9 cellular contexts compared by ENCODE assay signal in genomic region chr6:53306819-53307347, GRCh38. TPM values are rescaled to one million over a fixed set of nuclear protein-coding genes. Genes with fewer than 3 reads are reported as not detected.
DNase-seq lines count a peak whose midpoint lies in the region; ATAC-seq and TF ChIP-seq lines count a peak whose summit lies in the region.
"Had no signal": no experiment of that assay in that cellular context is flagged by ENCODE, and none has a peak within 500 bp of the region (broad histone marks: within the 10 kb centered on the region; RNA-seq: fewer than 3 reads in every experiment).

No MANE protein-coding gene starts in this region.

- H3K36me3 ChIP-seq in SJCRH30 (no peaks in the 10 kb centered on the region), vagina (no peaks in the 10 kb centered on the region)

- H3K4me1 ChIP-seq in SJCRH30: peaks cover 16% of the 10 kb centered on the region
- peaks cover 30% of the 10 kb centered on the region for H3K4me1 ChIP-seq in vagina

- H3K9me3 ChIP-seq in SJCRH30 (replicated peaks) (no peaks in the 10 kb centered on the region), vagina (no peaks in the 10 kb centered on the region)

- H3K27ac ChIP-seq in SJCRH30 (no peak overlapping the region), vagina (no peak overlapping the region)

- TF ChIP-seq POLR2A in vagina (IDR thresholded peaks at IDR 0.05): no peak

- no peak for TF ChIP-seq CTCF in vagina (IDR thresholded peaks at IDR 0.05)

- H3K9me3 Mint-ChIP-seq in activated T-helper 17 cell treated with anti-CD3 and anti-CD28 coated beads, Interleukin-2, amount 50 U/mL, for 72 hours: no peaks in the 10 kb centered on the region
- H3K9me3 Mint-ChIP-seq in stimulated activated memory B cell treated with anti-CD40 and anti-IgM and Interleukin-4, amounts not matched to agents 10 μg/mL and 1 μg/mL and 100 μg/mL, for 72 hours: no peaks in the 10 kb centered on the region

- peak overlapping the region; percentile 67 for H3K4me3 Mint-ChIP-seq in activated T-helper 17 cell treated with anti-CD3 and anti-CD28 coated beads, Interleukin-2, amount 50 U/mL, for 72 hours
- no peak overlapping the region for H3K4me3 Mint-ChIP-seq in stimulated activated memory B cell treated with anti-CD40 and anti-IgM and Interleukin-4, amounts not matched to agents 10 μg/mL and 1 μg/mL and 100 μg/mL, for 72 hours
- H3K4me3 Mint-ChIP-seq: brain had no signal

- H3K27me3 Mint-ChIP-seq in activated T-helper 17 cell treated with anti-CD3 and anti-CD28 coated beads, Interleukin-2, amount 50 U/mL, for 72 hours: no peaks in the 10 kb centered on the region
- no peaks in the 10 kb centered on the region for H3K27me3 Mint-ChIP-seq in stimulated activated memory B cell treated with anti-CD40 and anti-IgM and Interleukin-4, amounts not matched to agents 10 μg/mL and 1 μg/mL and 100 μg/mL, for 72 hours
- H3K27me3 Mint-ChIP-seq: brain had no signal

- peaks cover 66% of the 10 kb centered on the region for H3K4me1 Mint-ChIP-seq in activated T-helper 17 cell treated with anti-CD3 and anti-CD28 coated beads, Interleukin-2, amount 50 U/mL, for 72 hours
- H3K4me1 Mint-ChIP-seq in stimulated activated memory B cell treated with anti-CD40 and anti-IgM and Interleukin-4, amounts not matched to agents 10 μg/mL and 1 μg/mL and 100 μg/mL, for 72 hours: peaks cover 84% of the 10 kb centered on the region

- H3K36me3 Mint-ChIP-seq in activated T-helper 17 cell treated with anti-CD3 and anti-CD28 coated beads, Interleukin-2, amount 50 U/mL, for 72 hours (ENCODE audit: low read depth): peaks cover 13% of the 10 kb centered on the region
- peaks cover 8% of the 10 kb centered on the region for H3K36me3 Mint-ChIP-seq in stimulated activated memory B cell treated with anti-CD40 and anti-IgM and Interleukin-4, amounts not matched to agents 10 μg/mL and 1 μg/mL and 100 μg/mL, for 72 hours

- no peaks in the 10 kb centered on the region for H3K27me3 ChIP-seq in SJCRH30
- H3K27me3 ChIP-seq in vagina: no peaks in the 10 kb centered on the region

- ATAC-seq in GM19351 (IDR thresholded peaks at IDR 0.05; ENCODE audit: unreplicated experiment) (peak; percentile 61), HG03378 (IDR thresholded peaks at IDR 0.05; ENCODE audit: unreplicated experiment) (peak; percentile 75)
- ATAC-seq in activated T-helper 17 cell treated with anti-CD3 and anti-CD28 coated beads, Interleukin-2, amount 50 U/mL, for 72 hours (replicated peaks): peak; percentile 93
- peak; percentile 83 for ATAC-seq in stimulated activated memory B cell treated with anti-CD40 and anti-IgM and Interleukin-4, amounts not matched to agents 10 μg/mL and 1 μg/mL and 100 μg/mL, for 72 hours

- H3K27ac Mint-ChIP-seq in activated T-helper 17 cell treated with anti-CD3 and anti-CD28 coated beads, Interleukin-2, amount 50 U/mL, for 72 hours: peak overlapping the region; percentile 87
- H3K27ac Mint-ChIP-seq in stimulated activated memory B cell treated with anti-CD40 and anti-IgM and Interleukin-4, amounts not matched to agents 10 μg/mL and 1 μg/mL and 100 μg/mL, for 72 hours: peak overlapping the region; percentile 72
- H3K27ac Mint-ChIP-seq: brain had no signal

- H3K4me3 ChIP-seq in SJCRH30: no peak overlapping the region
- no peak overlapping the region for H3K4me3 ChIP-seq in vagina

- peak; percentile 15 for DNase-seq in CD1c-positive myeloid dendritic cell (ENCODE audit: extremely low spot score)
- no peak for DNase-seq in SJCRH30
- DNase-seq in vagina (ENCODE audit: extremely low spot score in 2 of 2): no peak
- no peak for DNase-seq in SIG-M5 (lab: John Stamatoyannopoulos, UW)

- intact Hi-C loops in vagina (cut with DNase I): no loop called here

RNA-seq across cellular contexts. Expression of gene ELOVL5, which starts 41.9 kb away (rescaled TPM):
- total RNA-seq in activated T-helper 17 cell treated with anti-CD3 and anti-CD28 coated beads, Interleukin-2, amount 50 U/mL, for 72 hours: 100 to 1,000 TPM in 1 of 2 donors, 10 to 100 TPM in 1; 91.9 to 127 TPM
- total RNA-seq in SJCRH30 (2014; rRNA removed; shearing (Covaris generic)): 68.1 and 71.7 TPM in 2 replicates
- total RNA-seq in vagina: 42.5 TPM
